Comparison of ENCODE assay signal across 1 cellular context in the genomic region with DNA sequence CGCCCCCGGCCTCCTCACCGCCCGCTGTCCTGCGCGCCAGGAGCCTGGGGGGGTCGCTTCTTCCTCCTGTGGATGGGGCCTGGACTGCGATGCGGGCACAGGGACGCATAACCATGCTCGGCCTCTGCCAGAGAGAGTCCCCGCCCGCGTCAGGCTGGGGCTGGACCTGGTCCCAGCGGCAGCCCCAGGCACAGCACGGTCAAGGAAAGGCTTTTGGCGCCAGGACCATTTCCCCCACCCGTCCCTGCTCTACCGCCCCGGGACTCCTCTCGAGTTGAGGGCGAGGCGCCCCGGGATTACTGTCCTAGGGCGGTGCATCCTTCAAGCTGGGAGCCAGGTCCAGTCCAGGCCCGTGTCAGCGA.
TF ChIP-seq lines count a peak whose summit lies in the region.

No MANE protein-coding gene starts in this region.

TF ChIP-seq in GM12878, 131 proteins besides CTCF, POLR2A, EP300 and RAD21:
- TF ChIP-seq, protein P1, sequence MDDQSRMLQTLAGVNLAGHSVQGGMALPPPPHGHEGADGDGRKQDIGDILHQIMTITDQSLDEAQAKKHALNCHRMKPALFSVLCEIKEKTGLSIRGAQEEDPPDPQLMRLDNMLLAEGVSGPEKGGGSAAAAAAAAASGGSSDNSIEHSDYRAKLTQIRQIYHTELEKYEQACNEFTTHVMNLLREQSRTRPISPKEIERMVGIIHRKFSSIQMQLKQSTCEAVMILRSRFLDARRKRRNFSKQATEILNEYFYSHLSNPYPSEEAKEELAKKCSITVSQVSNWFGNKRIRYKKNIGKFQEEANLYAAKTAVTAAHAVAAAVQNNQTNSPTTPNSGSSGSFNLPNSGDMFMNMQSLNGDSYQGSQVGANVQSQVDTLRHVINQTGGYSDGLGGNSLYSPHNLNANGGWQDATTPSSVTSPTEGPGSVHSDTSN (IDR thresholded peaks at IDR 0.05; ENCODE audit: insufficient replicate concordance, low read depth, low read length): no peak
- TF ChIP-seq HDAC2 (IDR thresholded peaks at IDR 0.05) (no peak), MYC (IDR thresholded peaks at IDR 0.05; ENCODE audit: insufficient read depth, insufficient read length, insufficient replicate concordance, low read length, severe bottlenecking) (no peak), JUNB (IDR thresholded peaks at IDR 0.05) (no peak), BMI1 (IDR thresholded peaks at IDR 0.05; ENCODE audit: borderline replicate concordance) (no peak), NFYA (IDR thresholded peaks at IDR 0.05; ENCODE audit: borderline replicate concordance, low read depth, low read length) (no peak), TAF1 (IDR thresholded peaks at IDR 0.05; ENCODE audit: borderline replicate concordance, low read depth, low read length) (no peak), FOXK2 (IDR thresholded peaks at IDR 0.05) (no peak), LARP7 (IDR thresholded peaks at IDR 0.05) (no peak)
